9 cellular contexts compared by ENCODE assay signal in genomic region chr22:49967333-49968241, GRCh38. TPM values are rescaled to one million over a fixed set of nuclear protein-coding genes. Genes with fewer than 3 reads are reported as not detected.
DNase-seq lines count a peak whose midpoint lies in the region; ATAC-seq and TF ChIP-seq lines count a peak whose summit lies in the region.
"Had no signal": no experiment of that assay in that cellular context is flagged by ENCODE, and none has a peak within 500 bp of the region (broad histone marks: within the 10 kb centered on the region; RNA-seq: fewer than 3 reads in every experiment).

No MANE protein-coding gene starts in this region.

- H3K36me3 Mint-ChIP-seq in GM23338 (ENCODE audit: low read depth) = peaks cover 15% of the 10 kb centered on the region

- peaks cover 8% of the 10 kb centered on the region for H3K4me1 Mint-ChIP-seq in GM23338

- H3K4me2 ChIP-seq in GM23248 (ENCODE audit: unreplicated experiment) (no peak overlapping the region), hepatocyte (peak overlapping the region; percentile 44), smooth muscle cell (peak overlapping the region; percentile 43), GM23338 (no peak overlapping the region)

- H3K9me2 ChIP-seq in GM23248 (ENCODE audit: insufficient read depth) (no peaks in the 10 kb centered on the region), hepatocyte (replicated peaks; ENCODE audit: insufficient read depth) (no peaks in the 10 kb centered on the region), GM23338 (ENCODE audit: insufficient read depth) (no peaks in the 10 kb centered on the region)

- no peaks in the 10 kb centered on the region for H3K27me3 ChIP-seq in GM23248 (replicated peaks; ENCODE audit: insufficient read depth)
- no peaks in the 10 kb centered on the region for H3K27me3 ChIP-seq in hepatocyte
- H3K27me3 ChIP-seq in smooth muscle cell (ENCODE audit: low read depth) = no peaks in the 10 kb centered on the region
- peaks cover 25% of the 10 kb centered on the region for H3K27me3 ChIP-seq in GM23338 (ENCODE audit: insufficient read depth)

- H2AFZ ChIP-seq in GM23248 = 0 out of 2 replicates have a peak overlapping the region, but pooled peaks have one; percentile 25
- H2AFZ ChIP-seq in hepatocyte = no peak overlapping the region
- no peak overlapping the region for H2AFZ ChIP-seq in smooth muscle cell (ENCODE audit: low read depth)
- no peak overlapping the region for H2AFZ ChIP-seq in GM23338

- DNase-seq in GM23248 (peak; percentile 37), hepatocyte (ENCODE audit: low spot score) (peak; percentile 53), smooth muscle cell (lab: John Stamatoyannopoulos, UW; ENCODE audit: unreplicated experiment) (no peak), GM19240 (ENCODE audit: insufficient read length, low spot score) (no peak), GM23338 (ENCODE audit: low spot score) (no peak), AG20443 (ENCODE audit: low spot score) (no peak)
- peak; percentile 40 to 54 for DNase-seq in activated T-cell treated with anti-CD3 and anti-CD28 coated beads, Interleukin-2, amount 50 U/mL, for 48 hours

- H3K79me2 ChIP-seq in GM23248 (ENCODE audit: insufficient read depth) = peaks cover 12% of the 10 kb centered on the region
- peaks cover 22% of the 10 kb centered on the region for H3K79me2 ChIP-seq in hepatocyte
- peaks cover 19% of the 10 kb centered on the region for H3K79me2 ChIP-seq in smooth muscle cell (ENCODE audit: low read depth)
- peaks cover 12% of the 10 kb centered on the region for H3K79me2 ChIP-seq in GM23338 (replicated peaks; ENCODE audit: insufficient read depth)

- H3F3A ChIP-seq in GM23248 (ENCODE audit: insufficient read depth) = 0 out of 2 replicates have a peak, but pooled peaks cover 3% of the 10 kb centered on the region
- no peaks in the 10 kb centered on the region for H3F3A ChIP-seq in smooth muscle cell (ENCODE audit: low read depth)
- no peaks in the 10 kb centered on the region for H3F3A ChIP-seq in GM23338 (replicated peaks; ENCODE audit: low read depth)

- H4K20me1 ChIP-seq in GM23248 (ENCODE audit: insufficient read depth) (no peaks in the 10 kb centered on the region), hepatocyte (ENCODE audit: insufficient read depth, poor library complexity, severe bottlenecking) (peaks cover 29% of the 10 kb centered on the region), smooth muscle cell (ENCODE audit: low read depth) (peaks cover 31% of the 10 kb centered on the region), GM23338 (replicated peaks; ENCODE audit: insufficient read depth) (0 out of 2 replicates have a peak, but pooled peaks cover 3% of the 10 kb centered on the region)

- H3K27me3 Mint-ChIP-seq in GM23338 (ENCODE audit: insufficient read depth, low read depth, poor library complexity) = peaks cover 14% of the 10 kb centered on the region

- H3K4me1 ChIP-seq in GM23248 (ENCODE audit: insufficient read depth) (peaks cover 6% of the 10 kb centered on the region; the same call in 1 of the 2 replicates), hepatocyte (ENCODE audit: insufficient read depth) (peaks cover 56% of the 10 kb centered on the region), smooth muscle cell (ENCODE audit: low read depth) (peaks cover 6% of the 10 kb centered on the region), GM23338 (ENCODE audit: insufficient read depth) (no peaks in the 10 kb centered on the region)

- TF ChIP-seq CTCF in hepatocyte (IDR thresholded peaks at IDR 0.05; ENCODE audit: poor library complexity) (no peak), smooth muscle cell (IDR thresholded peaks at IDR 0.05; ENCODE audit: borderline replicate concordance, insufficient read depth, poor library complexity, severe bottlenecking) (no peak), GM23338 (conservative IDR thresholded peaks at IDR 0.05; ENCODE audit: low read depth in 2 of 2) (no peak; a peak in 1 of 4 replicates)

- WGBS in GM23248 (ENCODE audit: low coverage in 1 of 2, low lambda C conversion rate in 2 of 2, missing lambda C conversion rate in 2 of 2), 2 experiments = 41 to 53% methylated on average over 33 to 36 of the region's 38 CpGs
- WGBS in hepatocyte (ENCODE audit: low lambda C conversion rate, missing lambda C conversion rate) = 71% methylated on average over 37 of the region's 38 CpGs
- WGBS in smooth muscle cell (ENCODE audit: low lambda C conversion rate) = 72% methylated on average over 37 of the region's 38 CpGs

- no peak for ATAC-seq in esophagus mucosa
- no peak for ATAC-seq in GM23338

- H3K4me3 ChIP-seq in GM23248 (peak overlapping the region; percentile 32; the same call in 1 of the 2 replicates), hepatocyte (no peak overlapping the region), smooth muscle cell (no peak overlapping the region), GM23338 (no peak overlapping the region)

- H3K9me3 ChIP-seq in GM23248 (ENCODE audit: low read depth) (no peaks in the 10 kb centered on the region), hepatocyte (ENCODE audit: low read depth) (no peaks in the 10 kb centered on the region), smooth muscle cell (replicated peaks; ENCODE audit: low read depth) (no peaks in the 10 kb centered on the region)

- H3K27ac Mint-ChIP-seq in GM23338 = no peak overlapping the region

- H3K9me3 Mint-ChIP-seq in GM23338 = no peaks in the 10 kb centered on the region; the same call in 2 of the 3 replicates

- H3K36me3 ChIP-seq in GM23248 (ENCODE audit: low read depth) (no peaks in the 10 kb centered on the region; the same call in 1 of the 2 replicates), hepatocyte (replicated peaks; ENCODE audit: insufficient read depth, low read depth) (no peaks in the 10 kb centered on the region), smooth muscle cell (ENCODE audit: low read depth) (no peaks in the 10 kb centered on the region), GM23338 (ENCODE audit: insufficient read depth) (no peaks in the 10 kb centered on the region)

- in situ Hi-C loops in GM23248 (cut with MboI) = no loop called here

- H3K27ac ChIP-seq in GM23248 (no peak overlapping the region), hepatocyte (peak overlapping the region; percentile 94), smooth muscle cell (ENCODE audit: low read depth) (peak overlapping the region; percentile 52), GM23338 (ENCODE audit: low read depth) (no peak overlapping the region)

- no peak overlapping the region for H3K4me3 Mint-ChIP-seq in GM23338

- H3K9ac ChIP-seq in GM23248 = no peak overlapping the region
- H3K9ac ChIP-seq in smooth muscle cell (ENCODE audit: low read depth) = no peak overlapping the region

TF ChIP-seq in GM23338, 12 proteins besides CTCF, POLR2A, EP300 and RAD21 (continues in another document):
- TF ChIP-seq NANOG (IDR thresholded peaks at IDR 0.05; ENCODE audit: borderline replicate concordance) = no peak

RNA-seq across cellular contexts. Expression of gene PIM3, which starts 7.0 kb away (rescaled TPM):
- total RNA-seq in GM23248 (2014; rRNA removed; shearing (Covaris generic)) = 16.2 and 17.3 TPM in 2 replicates
- polyA plus RNA-seq in GM23248 (2016; fragmentation: Nextera tagmentation; extraction: Ambion mirVana) (10.8 TPM in 2 replicates), hepatocyte (131 and 138 TPM in 2 replicates), smooth muscle cell (43.3 and 51.9 TPM in 2 replicates), GM23338 (2016; fragmentation: Nextera tagmentation; extraction: Ambion mirVana) (17.7 and 18.8 TPM in 2 replicates)
- total RNA-seq in hepatocyte (71.8 and 81.1 TPM in 2 replicates), smooth muscle cell (19.1 and 20.1 TPM in 2 replicates), esophagus mucosa (50.5 TPM)
- total RNA-seq in GM23338 (2014; rRNA removed; shearing (Covaris generic)) = 30.6 and 37.3 TPM in 2 replicates

RNA-seq across cellular contexts. Expression of gene IL17REL, which starts 45.0 kb away (rescaled TPM):
- not detected in 2 replicates for total RNA-seq in GM23248 (2014; rRNA removed; shearing (Covaris generic))
- polyA plus RNA-seq in GM23248 (2016; fragmentation: Nextera tagmentation; extraction: Ambion mirVana) (not detected in 2 replicates), hepatocyte (not detected in 2 replicates), smooth muscle cell (not detected in 2 replicates), GM23338 (2016; fragmentation: Nextera tagmentation; extraction: Ambion mirVana) (not detected in 2 replicates)
- total RNA-seq in hepatocyte (not detected in 2 replicates), smooth muscle cell (0.04 TPM in 1 of 2 replicates, not detected in the other), esophagus mucosa (not detected)
- 0.31 TPM in 1 of 2 replicates, not detected in the other for total RNA-seq in GM23338 (2014; rRNA removed; shearing (Covaris generic))
- total RNA-seq: bronchial epithelial cell had no signal

RNA-seq across cellular contexts. Expression of gene CRELD2, which starts 49.2 kb away (rescaled TPM):
- total RNA-seq in GM23248 (2014; rRNA removed; shearing (Covaris generic)) = 57.1 and 73.2 TPM in 2 replicates
- polyA plus RNA-seq in GM23248 (2016; fragmentation: Nextera tagmentation; extraction: Ambion mirVana) = 78.4 and 80.0 TPM in 2 replicates
- total RNA-seq in hepatocyte = 61.9 and 79.7 TPM in 2 replicates
- polyA plus RNA-seq in hepatocyte = 129 and 151 TPM in 2 replicates
- 47.4 and 52.7 TPM in 2 replicates for total RNA-seq in smooth muscle cell
- 100 and 127 TPM in 2 replicates for polyA plus RNA-seq in smooth muscle cell
- total RNA-seq in esophagus mucosa = 25.5 TPM
- 34.4 and 35.7 TPM in 2 replicates for total RNA-seq in GM23338 (2014; rRNA removed; shearing (Covaris generic))
- polyA plus RNA-seq in GM23338 (2016; fragmentation: Nextera tagmentation; extraction: Ambion mirVana) = 47.7 and 49.4 TPM in 2 replicates

RNA-seq across cellular contexts. Expression of gene ALG12, which starts 49.3 kb away (rescaled TPM):
- total RNA-seq in GM23248 (2014; rRNA removed; shearing (Covaris generic)) = 16.9 and 24.4 TPM in 2 replicates
- polyA plus RNA-seq in GM23248 (2016; fragmentation: Nextera tagmentation; extraction: Ambion mirVana) (21.9 and 28.5 TPM in 2 replicates), hepatocyte (62.6 and 69.6 TPM in 2 replicates), smooth muscle cell (42.7 and 45.9 TPM in 2 replicates), GM23338 (2016; fragmentation: Nextera tagmentation; extraction: Ambion mirVana) (18.7 and 21.8 TPM in 2 replicates)
- total RNA-seq in hepatocyte (22.4 and 30.8 TPM in 2 replicates), smooth muscle cell (12.7 and 13.9 TPM in 2 replicates), esophagus mucosa (10.1 TPM)
- total RNA-seq in GM23338 (2014; rRNA removed; shearing (Covaris generic)) = 23.3 and 26.9 TPM in 2 replicates

Comparison
In these comparisons a context has a peak if more than half of its experiments do, and no peak if none do; other contexts are left out.
1. DNase-seq: peak in GM23248 (single experiment), activated T-cell treated with anti-CD3 and anti-CD28 coated beads, Interleukin-2, amount 50 U/mL, for 48 hours (2 of 2) and hepatocyte (single experiment); none in smooth muscle cell (single experiment), GM19240 (single experiment), GM23338 (single experiment) and AG20443 (single experiment).
2. H3K27ac ChIP-seq: peak in hepatocyte (single experiment) and smooth muscle cell (single experiment); none in GM23248 (single experiment) and GM23338 (single experiment).
3. H3K4me2 ChIP-seq: peak in hepatocyte (single experiment) and smooth muscle cell (single experiment); none in GM23248 (single experiment) and GM23338 (single experiment).